Comparison of ENCODE assay signal across 12 cellular contexts in genomic region chr2:131588152-131588873, GRCh38.
DNase-seq lines count a peak whose midpoint lies in the region; ATAC-seq and TF ChIP-seq lines count a peak whose summit lies in the region.
"Had no signal": no experiment of that assay in that cellular context is flagged by ENCODE, and none has a peak within 500 bp of the region (broad histone marks: within the 10 kb centered on the region; RNA-seq: fewer than 3 reads in every experiment).

No MANE protein-coding gene starts in this region.

- no peak overlapping the region for H3K27ac ChIP-seq in suprapubic skin

- no peaks in the 10 kb centered on the region for H3K4me1 ChIP-seq in suprapubic skin
- H3K4me1 ChIP-seq: HAP-1 had no signal

- no peak for TF ChIP-seq CTCF in suprapubic skin (IDR thresholded peaks at IDR 0.05)

- no peak for TF ChIP-seq POLR2A in suprapubic skin (IDR thresholded peaks at IDR 0.05)

- 75% methylated on average over 5 of the region's 5 CpGs for WGBS in suprapubic skin

- no peak for TF ChIP-seq EP300 in suprapubic skin (IDR thresholded peaks at IDR 0.05)

- H3K36me3 ChIP-seq in suprapubic skin, result no peaks in the 10 kb centered on the region
- H3K36me3 ChIP-seq: HAP-1 had no signal

- peaks cover 5% of the 10 kb centered on the region for H3K27me3 ChIP-seq in suprapubic skin

- DNase-seq in mesenteric fat pad (ENCODE audit: low spot score), result no peak
- no peak for DNase-seq in suprapubic skin (ENCODE audit: low spot score in 2 of 2)
- DNase-seq in OCI-M1 (lab: John Stamatoyannopoulos, UW), result no peak
- DNase-seq in activated naive CD4-positive, alpha-beta T cell treated with Interleukin-2 at 50 U/mL for 16 hours, result no peak
- DNase-seq: activated CD4-positive, alpha-beta T cell treated with anti-CD3 and anti-CD28 coated beads, Interleukin-2, amount 10 ng/mL, durations not matched to agents 7 days and 5 days; activated naive CD4-positive, alpha-beta T cell treated with anti-CD3 and anti-CD28 coated beads, Interleukin-2, amount 50 U/mL, for 16 hours; nephron progenitor cell had no signal

- no peak overlapping the region for H3K4me3 ChIP-seq in suprapubic skin
- H3K4me3 ChIP-seq: HAP-1 had no signal

- H3K9me3 ChIP-seq in suprapubic skin, result no peaks in the 10 kb centered on the region
- H3K9me3 ChIP-seq: HAP-1 had no signal

- ATAC-seq in GM18498 (IDR thresholded peaks at IDR 0.05; ENCODE audit: unreplicated experiment) (peak; percentile 83), GM19468 (IDR thresholded peaks at IDR 0.05; ENCODE audit: extremely low read depth, unreplicated experiment) (peak; percentile 69), HG02885 (IDR thresholded peaks at IDR 0.05; ENCODE audit: poor library complexity, unreplicated experiment) (peak; percentile 84), HG03521 (IDR thresholded peaks at IDR 0.05; ENCODE audit: unreplicated experiment) (peak; percentile 54)
